Comparison of ENCODE assay signal across 13 cellular contexts in genomic region chr2:23379220-23379695, GRCh38. TPM values are rescaled to one million over a fixed set of nuclear protein-coding genes. Genes with fewer than 3 reads are reported as not detected.
A peak's percentile ranks its signal among the peaks of the same experiment; 100 is the strongest.
DNase-seq lines count a peak whose midpoint lies in the region; ATAC-seq, FAIRE-seq and TF ChIP-seq lines count a peak whose summit lies in the region.
"Had no signal": no experiment of that assay in that cellular context is flagged by ENCODE, and none has a peak within 500 bp of the region (broad histone marks: within the 10 kb centered on the region; RNA-seq: fewer than 3 reads in every experiment).

No MANE protein-coding gene starts in this region.

- 62 to 71% methylated on average over 6 to 7 of the region's 7 CpGs for WGBS in pancreas, 2 donors

- no peaks in the 10 kb centered on the region for H3K9me2 ChIP-seq in HCT116 (ENCODE audit: insufficient read depth)

- no peaks in the 10 kb centered on the region for H3K36me3 Mint-ChIP-seq in CD4-positive, alpha-beta T cell (ENCODE audit: low read depth)
- no peaks in the 10 kb centered on the region for H3K36me3 Mint-ChIP-seq in activated CD8-positive, alpha-beta T cell treated with anti-CD3 and anti-CD28 coated beads for 36 hours (ENCODE audit: low read depth)

- TF ChIP-seq CTCF in CD4-positive, alpha-beta T cell (IDR thresholded peaks at IDR 0.05): no peak
- no peak for TF ChIP-seq CTCF in HCT116 (IDR thresholded peaks at IDR 0.05 in 2 of 3, conservative IDR thresholded peaks at IDR 0.05 in 1 of 3; ENCODE audit: borderline replicate concordance in 1 of 3, insufficient read depth in 1 of 3, low read depth in 2 of 3, low read length in 2 of 3)
- no peak for TF ChIP-seq CTCF in activated CD8-positive, alpha-beta T cell treated with anti-CD3 and anti-CD28 coated beads for 36 hours (IDR thresholded peaks at IDR 0.05)
- TF ChIP-seq CTCF in pancreas (IDR thresholded peaks at IDR 0.05): no peak

- H4K20me1 ChIP-seq in HCT116 (ENCODE audit: insufficient read depth): no peaks in the 10 kb centered on the region

- RAD21 ChIA-PET in HCT116 (lab: Charles Lee; ENCODE audit: low non-redundant PET in 1 of 2, low total read pairs in 2 of 2, uncharacterized antibody in 2 of 2, unreplicated experiment in 2 of 2): no interaction called here

- peak overlapping the region; percentile 74 for H3K9ac ChIP-seq in HCT116 (ENCODE audit: low read length)

- no peaks in the 10 kb centered on the region for H3K79me2 ChIP-seq in HCT116 (ENCODE audit: insufficient read depth, low read length)

- H3K27me3 Mint-ChIP-seq in CD4-positive, alpha-beta T cell: peaks cover 23% of the 10 kb centered on the region
- peaks cover 33% of the 10 kb centered on the region for H3K27me3 Mint-ChIP-seq in activated CD8-positive, alpha-beta T cell treated with anti-CD3 and anti-CD28 coated beads for 36 hours

- H3K4me3 Mint-ChIP-seq in CD4-positive, alpha-beta T cell: peak overlapping the region; percentile 31
- no peak overlapping the region for H3K4me3 Mint-ChIP-seq in activated CD8-positive, alpha-beta T cell treated with anti-CD3 and anti-CD28 coated beads for 36 hours

- peak overlapping the region; percentile 96 for H3K4me2 ChIP-seq in HCT116 (ENCODE audit: low read length)

- H3K36me3 ChIP-seq in HCT116 (ENCODE audit: control insufficient read depth in 1 of 2, insufficient read depth in 2 of 2, low read length in 2 of 2) (no peaks in the 10 kb centered on the region), pancreas (no peaks in the 10 kb centered on the region)
- H3K36me3 ChIP-seq: esophagus muscularis mucosa had no signal

- H3K4me1 Mint-ChIP-seq in CD4-positive, alpha-beta T cell (ENCODE audit: low read depth): peaks cover 21% of the 10 kb centered on the region
- H3K4me1 Mint-ChIP-seq in activated CD8-positive, alpha-beta T cell treated with anti-CD3 and anti-CD28 coated beads for 36 hours (ENCODE audit: low read depth): peaks cover 17% of the 10 kb centered on the region

- no peak for ATAC-seq in CD4-positive, alpha-beta T cell (ENCODE audit: poor library complexity)
- ATAC-seq in GM19043 (IDR thresholded peaks at IDR 0.05; ENCODE audit: low read depth, unreplicated experiment) (peak; percentile 65), HCT116 (no peak), HG03342 (IDR thresholded peaks at IDR 0.05; ENCODE audit: unreplicated experiment) (peak; percentile 46), pancreas (no peak), esophagus mucosa (no peak)
- ATAC-seq in activated CD8-positive, alpha-beta T cell treated with anti-CD3 and anti-CD28 coated beads for 36 hours: no peak

- DNase-seq in CD4-positive, alpha-beta T cell: no peak
- DNase-seq in HCT116 (ENCODE audit: low read depth, low spot score) (no peak), RCC 7860 (ENCODE audit: low spot score) (no peak), pancreas (no peak)
- DNase-seq in activated CD8-positive, alpha-beta T cell treated with anti-CD3 and anti-CD28 coated beads for 36 hours: no peak
- DNase-seq: caudate nucleus, NCI-H1930, SHP77 had no signal

- H3K27ac ChIP-seq in CD4-positive, alpha-beta T cell (ENCODE audit: low read depth, low read length): no peak overlapping the region
- no peak overlapping the region for H3K27ac ChIP-seq in HCT116 (ENCODE audit: low read depth, low read length)
- H3K27ac ChIP-seq in pancreas: no peak overlapping the region
- H3K27ac ChIP-seq: esophagus muscularis mucosa had no signal

- TF ChIP-seq POLR2A in HCT116 (IDR thresholded peaks at IDR 0.05; ENCODE audit: borderline replicate concordance, extremely low read depth, insufficient read depth, insufficient read length): no peak

- no peaks in the 10 kb centered on the region for H3K27me3 ChIP-seq in CD4-positive, alpha-beta T cell (ENCODE audit: control insufficient read depth, insufficient read depth, low read length)
- H3K27me3 ChIP-seq in HCT116 (ENCODE audit: insufficient read depth, low read length): no peaks in the 10 kb centered on the region
- H3K27me3 ChIP-seq in pancreas: no peaks in the 10 kb centered on the region
- H3K27me3 ChIP-seq: esophagus muscularis mucosa had no signal

- intact Hi-C loops in CD4-positive, alpha-beta T cell (cut with DNase I, micrococcal nuclease): no loop called here
- intact Hi-C loops in HCT116 (cut with micrococcal nuclease) (no loop called here), pancreas (cut with DNase I) (no loop called here)
- intact Hi-C loops in activated CD8-positive, alpha-beta T cell treated with anti-CD3 and anti-CD28 coated beads for 36 hours (cut with micrococcal nuclease): no loop called here

- no TSS peak for BruUV-seq in HCT116 (replicated peaks; lab: Mats Ljungman, UMichigan)

- H2AFZ ChIP-seq in HCT116 (ENCODE audit: low read depth, low read length, poor library complexity, severe bottlenecking): peak overlapping the region; percentile 70

- H3K4me1 ChIP-seq in HCT116 (ENCODE audit: control insufficient read depth in 1 of 2, insufficient read depth in 2 of 2, low read length in 2 of 2) (peaks cover 29 to 67% of the 10 kb centered on the region in 2 experiments), pancreas (peaks cover 0 to 4% (median 0%) of the 10 kb centered on the region in 3 donors)

- H3K4me3 ChIP-seq in HCT116 (replicated peaks in 1 of 2; ENCODE audit: low read depth in 1 of 2, low read length in 2 of 2) (no peak overlapping the region), pancreas (no peak overlapping the region)
- H3K4me3 ChIP-seq: esophagus muscularis mucosa had no signal

- no peak for TF ChIP-seq RAD21 in HCT116 (IDR thresholded peaks at IDR 0.05; ENCODE audit: low read depth)

- FAIRE-seq in RCC 7860 (lab: Jason Lieb, UNC) (no peak), pancreas (lab: Jason Lieb, UNC) (no peak)
- FAIRE-seq: A204.1 had no signal

- H3K27ac Mint-ChIP-seq in CD4-positive, alpha-beta T cell: no peak overlapping the region
- H3K27ac Mint-ChIP-seq in activated CD8-positive, alpha-beta T cell treated with anti-CD3 and anti-CD28 coated beads for 36 hours: no peak overlapping the region

- CTCF ChIA-PET in CD4-positive, alpha-beta T cell (lab: Charles Lee): no interaction called here
- CTCF ChIA-PET in HCT116 (lab: Charles Lee): interaction anchor here (0.6 kb wide), 1 partner anchor 53 kb away, joined by 6 read pairs; no protein-coding TSS in a partner anchor
- CTCF ChIA-PET in activated CD8-positive, alpha-beta T cell treated with anti-CD3 and anti-CD28 coated beads for 36 hours (lab: Charles Lee): no interaction called here

- no peaks in the 10 kb centered on the region for H3K9me3 Mint-ChIP-seq in CD4-positive, alpha-beta T cell
- H3K9me3 Mint-ChIP-seq in activated CD8-positive, alpha-beta T cell treated with anti-CD3 and anti-CD28 coated beads for 36 hours: no peaks in the 10 kb centered on the region

- POLR2A ChIA-PET in CD4-positive, alpha-beta T cell (lab: Charles Lee): no interaction called here
- POLR2A ChIA-PET in HCT116 (lab: Charles Lee): no interaction called here
- POLR2A ChIA-PET in activated CD8-positive, alpha-beta T cell treated with anti-CD3 and anti-CD28 coated beads for 36 hours (lab: Charles Lee): interaction anchor here (0.6 kb wide), 1 partner anchor 16 kb away, joined by 3 read pairs; no protein-coding TSS in a partner anchor

- H3K9me3 ChIP-seq in CD4-positive, alpha-beta T cell (ENCODE audit: control insufficient read depth, low read length): no peaks in the 10 kb centered on the region
- H3K9me3 ChIP-seq in HCT116 (ENCODE audit: control insufficient read depth in 1 of 2, insufficient read depth in 1 of 2, low read depth in 1 of 2, low read length in 2 of 2): no peaks in the 10 kb centered on the region
- no peaks in the 10 kb centered on the region for H3K9me3 ChIP-seq in pancreas
- H3K9me3 ChIP-seq: esophagus muscularis mucosa had no signal

TF ChIP-seq in HCT116, 20 proteins besides CTCF, POLR2A, EP300 and RAD21:
- no peak for TF ChIP-seq POLR2AphosphoS5 (IDR thresholded peaks at IDR 0.05; ENCODE audit: low read depth, low read length)
- no peak for TF ChIP-seq ZBTB33 (IDR thresholded peaks at IDR 0.05; ENCODE audit: extremely low read depth, insufficient replicate concordance, low read length)

RNA-seq across cellular contexts. Expression of gene KLHL29, which starts 5.7 kb away (rescaled TPM):
- total RNA-seq in CD4-positive, alpha-beta T cell: 1 to 10 TPM; 2.5 to 2.7 TPM
- 16.7 TPM for total RNA-seq in HCT116 (2021; ENCODE audit: unreplicated experiment)
- 13.5 and 18.3 TPM in 2 replicates for polyA plus RNA-seq in HCT116 (2012)
- 1 to 10 TPM; 1.0 to 1.2 TPM for total RNA-seq in activated CD8-positive, alpha-beta T cell treated with anti-CD3 and anti-CD28 coated beads for 36 hours
- total RNA-seq in pancreas: 1 to 10 TPM in 4 of 6 donors, under 1 TPM in 2; 0.91 to 3.7 (median 1.7) TPM
- 1 to 10 TPM; 4.1 to 6.6 TPM for polyA plus RNA-seq in pancreas
- 3.6 TPM for total RNA-seq in esophagus mucosa

Comparison
In these comparisons a context has a peak if more than half of its experiments do, and no peak if none do; other contexts are left out.
1. ATAC-seq: peak in GM19043 (single experiment) and HG03342 (single experiment); none in CD4-positive, alpha-beta T cell (single experiment), HCT116 (single experiment), activated CD8-positive, alpha-beta T cell treated with anti-CD3 and anti-CD28 coated beads for 36 hours (single experiment), pancreas (0 of 4) and esophagus mucosa (single experiment).